In genomic region chrX:149841929-149842328, GRCh38 we compare ENCODE assay signal across 10 cellular contexts. TPM values are rescaled to one million over a fixed set of nuclear protein-coding genes. Genes with fewer than 3 reads are reported as not detected.
"Had no signal": no experiment of that assay in that cellular context is flagged by ENCODE, and none has a peak within 500 bp of the region (broad histone marks: within the 10 kb centered on the region; RNA-seq: fewer than 3 reads in every experiment).

No MANE protein-coding gene starts in this region.

- FAIRE-seq: HepG2, HTR-8/SVneo had no signal

- H3K9me3 ChIP-seq: HAP-1 had no signal

- H3K27ac ChIP-seq: GM23248, KMS-11 had no signal

- H3K9ac ChIP-seq: GM23248, KMS-11 had no signal

- H3K4me2 ChIP-seq: KMS-11 had no signal

- H2AFZ ChIP-seq: GM23248 had no signal

- H3K4me1 ChIP-seq: HAP-1 had no signal

- H3K36me3 ChIP-seq: HAP-1 had no signal

- H3K4me3 ChIP-seq: GM23248, HAP-1 had no signal

- DNase-seq: GM23248, H7, KBM-7 had no signal

RNA-seq across cellular contexts. Expression of gene MAGEA8, which starts 39.1 kb away (rescaled TPM):
- total RNA-seq: GM23248, H4, H7, HepG2, HT-29 had no signal
- polyA plus RNA-seq: GM23248, HepG2, IgD-negative memory B cell had no signal
